ENCODE assay signal across 19 cellular contexts in the genomic region with DNA sequence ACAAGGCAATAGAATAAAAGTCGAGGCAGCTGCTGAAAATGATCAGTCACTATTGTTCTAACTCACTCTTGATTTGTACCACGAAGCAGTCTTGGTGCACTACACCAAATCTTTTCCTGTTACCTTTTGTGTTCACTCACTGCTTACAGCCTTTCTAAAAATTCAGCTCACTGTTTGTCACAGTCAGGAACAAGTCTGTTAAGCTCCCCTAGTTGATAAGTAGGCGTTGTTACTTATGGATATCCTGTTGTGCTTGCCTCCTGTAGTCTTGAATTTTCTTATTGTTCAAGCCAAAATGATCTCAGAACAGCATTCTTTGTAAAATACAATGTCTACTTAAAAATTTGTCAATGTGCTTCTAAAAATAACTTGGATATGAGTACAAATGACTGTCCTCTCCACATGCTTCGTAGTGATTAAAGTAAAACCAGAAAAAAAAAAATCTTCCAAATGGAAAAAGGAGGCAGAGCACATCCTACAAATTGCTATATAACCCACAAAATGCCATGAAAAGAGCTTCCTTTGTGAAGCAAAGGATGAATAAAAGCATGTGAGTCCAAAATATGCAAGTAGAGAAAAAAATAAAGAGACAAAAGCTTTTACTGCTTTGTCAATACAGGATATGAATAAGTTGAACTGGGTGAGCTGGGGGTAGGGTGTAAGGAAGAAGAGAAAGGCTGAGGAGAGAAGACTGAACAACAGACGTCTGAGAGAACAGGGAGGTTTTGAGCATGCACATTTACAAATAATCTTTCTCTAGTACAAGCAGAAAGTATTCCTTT.
DNase-seq lines count a peak whose midpoint lies in the region; ATAC-seq and TF ChIP-seq lines count a peak whose summit lies in the region.
"Had no signal": no experiment of that assay in that cellular context is flagged by ENCODE, and none has a peak within 500 bp of the region (broad histone marks: within the 10 kb centered on the region; RNA-seq: fewer than 3 reads in every experiment).

No MANE protein-coding gene starts in this region.

- H2AFZ ChIP-seq in SK-N-SH (ENCODE audit: low read depth), result peak overlapping the region; percentile 72

- no peaks in the 10 kb centered on the region for H3K9me3 ChIP-seq in SK-N-SH
- H3K9me3 ChIP-seq in iPS-20b (ENCODE audit: insufficient read depth, low read depth, low read length), result peaks cover 13% of the 10 kb centered on the region
- no peaks in the 10 kb centered on the region for H3K9me3 ChIP-seq in skeletal muscle satellite cell (replicated peaks; ENCODE audit: low read length)
- H3K9me3 ChIP-seq: tibial artery had no signal

- no peak for TF ChIP-seq CTCF in SK-N-SH (IDR thresholded peaks at IDR 0.05)

- TF ChIP-seq RAD21 in SK-N-SH (IDR thresholded peaks at IDR 0.05; ENCODE audit: low read length), result no peak

- no peak for DNase-seq in SK-N-SH
- peak; percentile 11 for DNase-seq in astrocyte of the hippocampus (ENCODE audit: low read depth, low spot score)
- no peak for DNase-seq in NCI-H187 treated with DMSO at 0.1 percent for 48 hours (lab: John Stamatoyannopoulos, UW)
- no peak for DNase-seq in NOMO-1 treated with DMSO at 0.1 percent for 48 hours (lab: John Stamatoyannopoulos, UW; ENCODE audit: unreplicated experiment)
- DNase-seq: 8988T; activated B cell treated with CpG ODN at 0.5 μM for 24 hours; activated effector memory CD4-positive, alpha-beta T cell treated with anti-CD3 and anti-CD28 coated beads, Interleukin-2, amount 50 U/mL, for 16 hours; anterior cingulate cortex; H7; immature natural killer cell; NCI-H2081 treated with DMSO at 0.1 percent for 48 hours; NCI-H774; T-helper 1 cell; tibial artery had no signal

- H3K4me2 ChIP-seq in SK-N-SH, result peak overlapping the region; percentile 25
- peak overlapping the region; percentile 49 for H3K4me2 ChIP-seq in skeletal muscle satellite cell (ENCODE audit: low read length)

- H3K27ac ChIP-seq in SK-N-SH (ENCODE audit: low read depth in 2 of 2, low read length in 1 of 2) (peak overlapping the region in 1 of 2 experiments; percentile 52; a peak in 2 of 4 replicates), iPS-20b (ENCODE audit: low read length) (no peak overlapping the region)
- H3K27ac ChIP-seq: tibial artery had no signal

- no peak for TF ChIP-seq EP300 in SK-N-SH (IDR thresholded peaks at IDR 0.05; ENCODE audit: borderline replicate concordance in 1 of 2, low read depth in 1 of 2, low read length in 1 of 2)

- no peaks in the 10 kb centered on the region for H3K79me2 ChIP-seq in SK-N-SH (ENCODE audit: insufficient read depth)

- no peaks in the 10 kb centered on the region for H4K20me1 ChIP-seq in SK-N-SH (ENCODE audit: insufficient read depth)

- H3K27me3 ChIP-seq in SK-N-SH (ENCODE audit: insufficient read depth), result no peaks in the 10 kb centered on the region
- H3K27me3 ChIP-seq in iPS-20b (ENCODE audit: insufficient read depth, low read length), result no peaks in the 10 kb centered on the region
- no peaks in the 10 kb centered on the region for H3K27me3 ChIP-seq in skeletal muscle satellite cell (ENCODE audit: control insufficient read depth, insufficient read depth, low read length)
- H3K27me3 ChIP-seq: tibial artery had no signal

- ATAC-seq in SK-N-SH treated with all-trans-retinoic acid at 6 μM for 48 hours (no peak), GM19467 (IDR thresholded peaks at IDR 0.05; ENCODE audit: unreplicated experiment) (no peak)

- CTCF ChIA-PET in SK-N-SH (lab: Yijun Ruan, JAX), result interaction anchor here (1.0 to 1.2 kb wide), 3 partner anchors 8 to 261 kb away, joined by 3 read pairs; no protein-coding TSS in a partner anchor

- H3K9ac ChIP-seq in SK-N-SH (peak overlapping the region; percentile 9; the same call in 1 of the 2 replicates), iPS-20b (ENCODE audit: low read depth, low read length) (peak overlapping the region; percentile 21; the same call in 1 of the 2 replicates), skeletal muscle satellite cell (ENCODE audit: low read depth, low read length) (peak overlapping the region; percentile 46)

- H3K4me1 ChIP-seq in SK-N-SH (ENCODE audit: control insufficient read depth in 1 of 2, insufficient read depth in 2 of 2, low read depth in 1 of 2, low read length in 1 of 2), result peaks cover 0 to 20% of the 10 kb centered on the region in 2 experiments; a peak in 1 of 4 replicates
- H3K4me1 ChIP-seq in iPS-20b (ENCODE audit: insufficient read depth, low read length), result peaks cover 19% of the 10 kb centered on the region; the same call in 1 of the 2 replicates
- peaks cover 14% of the 10 kb centered on the region for H3K4me1 ChIP-seq in skeletal muscle satellite cell (ENCODE audit: control insufficient read depth, insufficient read depth, low read length)
- H3K4me1 ChIP-seq: tibial artery had no signal

- H3K36me3 ChIP-seq in SK-N-SH (replicated peaks in 1 of 2; ENCODE audit: control insufficient read depth in 1 of 2, insufficient read depth in 2 of 2, low read length in 1 of 2) (no peaks in the 10 kb centered on the region), iPS-20b (ENCODE audit: insufficient read depth, low read depth, low read length) (no peaks in the 10 kb centered on the region), skeletal muscle satellite cell (ENCODE audit: insufficient read depth, low read length) (no peaks in the 10 kb centered on the region)
- H3K36me3 ChIP-seq: tibial artery had no signal

- POLR2A ChIA-PET in SK-N-SH (lab: Yijun Ruan, JAX), result no interaction called here

- H3K9me2 ChIP-seq in SK-N-SH, result no peaks in the 10 kb centered on the region

- H3K4me3 ChIP-seq in SK-N-SH (ENCODE audit: low read depth in 2 of 2, low read length in 1 of 2), result no peak overlapping the region
- H3K4me3 ChIP-seq in iPS-20b (ENCODE audit: low read length), result no peak overlapping the region
- peak overlapping the region; percentile 27 for H3K4me3 ChIP-seq in skeletal muscle satellite cell (ENCODE audit: low read length)
- H3K4me3 ChIP-seq: lung, tibial artery had no signal

- H3F3A ChIP-seq in SK-N-SH (replicated peaks; ENCODE audit: insufficient read depth), result no peaks in the 10 kb centered on the region

- WGBS in SK-N-SH (ENCODE audit: low lambda C conversion rate), result 52% methylated on average over 5 of the region's 5 CpGs

TF ChIP-seq in SK-N-SH, 30 proteins besides CTCF, POLR2A, EP300 and RAD21 (continues in another document):
- TF ChIP-seq, protein P1, sequence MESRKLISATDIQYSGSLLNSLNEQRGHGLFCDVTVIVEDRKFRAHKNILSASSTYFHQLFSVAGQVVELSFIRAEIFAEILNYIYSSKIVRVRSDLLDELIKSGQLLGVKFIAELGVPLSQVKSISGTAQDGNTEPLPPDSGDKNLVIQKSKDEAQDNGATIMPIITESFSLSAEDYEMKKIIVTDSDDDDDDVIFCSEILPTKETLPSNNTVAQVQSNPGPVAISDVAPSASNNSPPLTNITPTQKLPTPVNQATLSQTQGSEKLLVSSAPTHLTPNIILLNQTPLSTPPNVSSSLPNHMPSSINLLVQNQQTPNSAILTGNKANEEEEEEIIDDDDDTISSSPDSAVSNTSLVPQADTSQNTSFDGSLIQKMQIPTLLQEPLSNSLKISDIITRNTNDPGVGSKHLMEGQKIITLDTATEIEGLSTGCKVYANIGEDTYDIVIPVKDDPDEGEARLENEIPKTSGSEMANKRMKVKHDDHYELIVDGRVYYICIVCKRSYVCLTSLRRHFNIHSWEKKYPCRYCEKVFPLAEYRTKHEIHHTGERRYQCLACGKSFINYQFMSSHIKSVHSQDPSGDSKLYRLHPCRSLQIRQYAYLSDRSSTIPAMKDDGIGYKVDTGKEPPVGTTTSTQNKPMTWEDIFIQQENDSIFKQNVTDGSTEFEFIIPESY (IDR thresholded peaks at IDR 0.05; ENCODE audit: borderline replicate concordance, low read depth), result no peak
- TF ChIP-seq ELF1 (IDR thresholded peaks at IDR 0.05) (no peak), EZH2phosphoT487 (IDR thresholded peaks at IDR 0.05; ENCODE audit: borderline replicate concordance, low read depth) (no peak), RXRA (IDR thresholded peaks at IDR 0.05; ENCODE audit: borderline replicate concordance, low read depth) (no peak), MAX (IDR thresholded peaks at IDR 0.05; ENCODE audit: low read depth) (no peak), TEAD4 (IDR thresholded peaks at IDR 0.05; ENCODE audit: borderline replicate concordance, insufficient read depth) (no peak), JUND (IDR thresholded peaks at IDR 0.05) (no peak), MEF2A (IDR thresholded peaks at IDR 0.05; ENCODE audit: borderline replicate concordance, low read depth) (no peak)

TF ChIP-seq in SK-N-SH treated with all-trans-retinoic acid at 6 μM for 48 hours, 23 proteins besides CTCF, POLR2A, EP300 and RAD21 (continues in another document):
- TF ChIP-seq, protein P2, sequence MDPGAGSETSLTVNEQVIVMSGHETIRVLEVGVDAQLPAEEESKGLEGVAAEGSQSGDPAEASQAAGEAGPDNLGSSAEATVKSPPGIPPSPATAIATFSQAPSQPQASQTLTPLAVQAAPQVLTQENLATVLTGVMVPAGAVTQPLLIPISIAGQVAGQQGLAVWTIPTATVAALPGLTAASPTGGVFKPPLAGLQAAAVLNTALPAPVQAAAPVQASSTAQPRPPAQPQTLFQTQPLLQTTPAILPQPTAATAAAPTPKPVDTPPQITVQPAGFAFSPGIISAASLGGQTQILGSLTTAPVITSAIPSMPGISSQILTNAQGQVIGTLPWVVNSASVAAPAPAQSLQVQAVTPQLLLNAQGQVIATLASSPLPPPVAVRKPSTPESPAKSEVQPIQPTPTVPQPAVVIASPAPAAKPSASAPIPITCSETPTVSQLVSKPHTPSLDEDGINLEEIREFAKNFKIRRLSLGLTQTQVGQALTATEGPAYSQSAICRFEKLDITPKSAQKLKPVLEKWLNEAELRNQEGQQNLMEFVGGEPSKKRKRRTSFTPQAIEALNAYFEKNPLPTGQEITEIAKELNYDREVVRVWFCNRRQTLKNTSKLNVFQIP (CRISPR knock-in tag; IDR thresholded peaks at IDR 0.05; ENCODE audit: borderline replicate concordance, low read depth), result no peak
- TF ChIP-seq SNAI2 (CRISPR knock-in tag; IDR thresholded peaks at IDR 0.05) (no peak), RARB (CRISPR knock-in tag; IDR thresholded peaks at IDR 0.05) (no peak), ARNTL (CRISPR knock-in tag; IDR thresholded peaks at IDR 0.05; ENCODE audit: borderline replicate concordance, low read depth) (no peak), ZNF8 (CRISPR knock-in tag; IDR thresholded peaks at IDR 0.05) (no peak), ESRRG (CRISPR knock-in tag; IDR thresholded peaks at IDR 0.05) (no peak), TCF4 (CRISPR knock-in tag; IDR thresholded peaks at IDR 0.05; ENCODE audit: borderline replicate concordance) (no peak), GLIS3 (CRISPR knock-in tag; IDR thresholded peaks at IDR 0.05) (no peak), ZFP30 (CRISPR knock-in tag; IDR thresholded peaks at IDR 0.05) (no peak), TOX (CRISPR knock-in tag; IDR thresholded peaks at IDR 0.05; ENCODE audit: borderline replicate concordance) (no peak), ZFP3 (CRISPR knock-in tag; IDR thresholded peaks at IDR 0.05) (no peak)
